10 cellular contexts compared by ENCODE assay signal in genomic region chr1:91650764-91651163, GRCh38.
DNase-seq lines count a peak whose midpoint lies in the region; ATAC-seq and TF ChIP-seq lines count a peak whose summit lies in the region.
"Had no signal": no experiment of that assay in that cellular context is flagged by ENCODE, and none has a peak within 500 bp of the region (broad histone marks: within the 10 kb centered on the region; RNA-seq: fewer than 3 reads in every experiment).

No MANE protein-coding gene starts in this region.

- peaks cover 18% of the 10 kb centered on the region for H3K4me1 ChIP-seq in GM23248 (ENCODE audit: insufficient read depth)
- peaks cover 3 to 12% (median 10%) of the 10 kb centered on the region in 3 donors for H3K4me1 ChIP-seq in skeletal muscle tissue (ENCODE audit: control insufficient read depth in 3 of 3, insufficient read depth in 3 of 3, low read length in 3 of 3)

- H3K9me3 ChIP-seq in GM23248 (ENCODE audit: low read depth), result no peaks in the 10 kb centered on the region
- no peaks in the 10 kb centered on the region for H3K9me3 ChIP-seq in skeletal muscle tissue (ENCODE audit: control insufficient read depth in 3 of 3, low read length in 3 of 3)

- no peak overlapping the region for H3K4me3 Mint-ChIP-seq in glutamatergic neuron (ENCODE audit: unreplicated experiment)
- H3K4me3 Mint-ChIP-seq: central memory CD8-positive, alpha-beta T cell had no signal

- peak overlapping the region; percentile 9 for H2AFZ ChIP-seq in GM23248

- no peaks in the 10 kb centered on the region for H3K4me1 Mint-ChIP-seq in glutamatergic neuron (ENCODE audit: low read depth, unreplicated experiment)

- DNase-seq in GM23248 (peak; percentile 99), amniotic epithelial cell (ENCODE audit: low read depth) (peak; percentile 98), left cardiac atrium (peak; percentile 75), NCI-H2081 (lab: John Stamatoyannopoulos, UW) (no peak), glutamatergic neuron (no peak)
- DNase-seq in stimulated activated CD4-positive, alpha-beta T cell treated with anti-CD3 and anti-CD28 coated beads, Interleukin-4, amount 100 ng/mL, for 1 hour, result no peak

- peaks cover 6% of the 10 kb centered on the region for H3K36me3 Mint-ChIP-seq in glutamatergic neuron (ENCODE audit: unreplicated experiment)

- H3K27ac Mint-ChIP-seq in glutamatergic neuron (ENCODE audit: unreplicated experiment), result no peak overlapping the region

- H3K9ac ChIP-seq in GM23248 (peak overlapping the region; percentile 73), skeletal muscle tissue (ENCODE audit: low read depth in 1 of 3, low read length in 3 of 3) (no peak overlapping the region)

- peaks cover 11% of the 10 kb centered on the region for H3F3A ChIP-seq in GM23248 (ENCODE audit: insufficient read depth)

- H3K9me3 Mint-ChIP-seq in glutamatergic neuron (ENCODE audit: unreplicated experiment), result no peaks in the 10 kb centered on the region
- H3K9me3 Mint-ChIP-seq: central memory CD8-positive, alpha-beta T cell had no signal

- no peaks in the 10 kb centered on the region for H3K27me3 ChIP-seq in GM23248 (replicated peaks; ENCODE audit: insufficient read depth)
- H3K27me3 ChIP-seq in skeletal muscle tissue (ENCODE audit: control insufficient read depth in 3 of 3, insufficient read depth in 3 of 3, low read length in 3 of 3), result no peaks in the 10 kb centered on the region

- TF ChIP-seq CTCF in glutamatergic neuron (IDR thresholded peaks at IDR 0.05; ENCODE audit: partially characterized antibody, unreplicated experiment), result no peak

- H3K27me3 Mint-ChIP-seq in glutamatergic neuron (ENCODE audit: unreplicated experiment), result peaks cover 4% of the 10 kb centered on the region
- H3K27me3 Mint-ChIP-seq: central memory CD8-positive, alpha-beta T cell had no signal

- intact Hi-C loops in left cardiac atrium (cut with DNase I), result no loop called here

- 0 out of 2 replicates have a peak, but pooled peaks cover 5% of the 10 kb centered on the region for H3K9me2 ChIP-seq in GM23248 (ENCODE audit: insufficient read depth)

- H3K27ac ChIP-seq in GM23248, result peak overlapping the region; percentile 93
- peak overlapping the region; percentile 76 for H3K27ac ChIP-seq in skeletal muscle tissue (ENCODE audit: low read depth, low read length)

- H3K4me3 ChIP-seq in GM23248 (no peak overlapping the region), skeletal muscle tissue (ENCODE audit: low read length in 3 of 3) (no peak overlapping the region)
- H3K4me3 ChIP-seq: GM12878 had no signal

- H3K36me3 ChIP-seq in GM23248 (ENCODE audit: low read depth) (no peaks in the 10 kb centered on the region), skeletal muscle tissue (ENCODE audit: control insufficient read depth in 3 of 3, insufficient read depth in 3 of 3, low read length in 3 of 3) (no peaks in the 10 kb centered on the region)

- WGBS in GM23248 (ENCODE audit: low coverage in 1 of 2, low lambda C conversion rate in 2 of 2, missing lambda C conversion rate in 2 of 2), 2 experiments, result 0% methylated on average over 1 of the region's 1 CpG

- no peaks in the 10 kb centered on the region for H4K20me1 ChIP-seq in GM23248 (ENCODE audit: insufficient read depth)

- ATAC-seq in left cardiac atrium (peak; percentile 80 to 97), GM21528 (IDR thresholded peaks at IDR 0.05; ENCODE audit: low FRiP score, unreplicated experiment) (no peak)
- ATAC-seq: GM12878 had no signal

- H3K79me2 ChIP-seq in GM23248 (ENCODE audit: insufficient read depth), result no peaks in the 10 kb centered on the region

- H3K4me2 ChIP-seq in GM23248 (ENCODE audit: unreplicated experiment), result peak overlapping the region; percentile 69

- in situ Hi-C loops in GM23248 (cut with MboI), result no loop called here

Comparison
In these comparisons a context has a peak if more than half of its experiments do, and no peak if none do; other contexts are left out.
1. DNase-seq: peak in GM23248 (single experiment), amniotic epithelial cell (single experiment) and left cardiac atrium (single experiment); none in NCI-H2081 (0 of 2), stimulated activated CD4-positive, alpha-beta T cell treated with anti-CD3 and anti-CD28 coated beads, Interleukin-4, amount 100 ng/mL, for 1 hour (single experiment) and glutamatergic neuron (single experiment).